ENCODE assay signal across 1 cellular context in genomic region chr7:30146127-30146612, GRCh38.
TF ChIP-seq lines count a peak whose summit lies in the region.

No MANE protein-coding gene starts in this region.

TF ChIP-seq in K562, 482 proteins besides CTCF, POLR2A, EP300 and RAD21 (continued from another document and continues in another):
- TF ChIP-seq, protein P1, sequence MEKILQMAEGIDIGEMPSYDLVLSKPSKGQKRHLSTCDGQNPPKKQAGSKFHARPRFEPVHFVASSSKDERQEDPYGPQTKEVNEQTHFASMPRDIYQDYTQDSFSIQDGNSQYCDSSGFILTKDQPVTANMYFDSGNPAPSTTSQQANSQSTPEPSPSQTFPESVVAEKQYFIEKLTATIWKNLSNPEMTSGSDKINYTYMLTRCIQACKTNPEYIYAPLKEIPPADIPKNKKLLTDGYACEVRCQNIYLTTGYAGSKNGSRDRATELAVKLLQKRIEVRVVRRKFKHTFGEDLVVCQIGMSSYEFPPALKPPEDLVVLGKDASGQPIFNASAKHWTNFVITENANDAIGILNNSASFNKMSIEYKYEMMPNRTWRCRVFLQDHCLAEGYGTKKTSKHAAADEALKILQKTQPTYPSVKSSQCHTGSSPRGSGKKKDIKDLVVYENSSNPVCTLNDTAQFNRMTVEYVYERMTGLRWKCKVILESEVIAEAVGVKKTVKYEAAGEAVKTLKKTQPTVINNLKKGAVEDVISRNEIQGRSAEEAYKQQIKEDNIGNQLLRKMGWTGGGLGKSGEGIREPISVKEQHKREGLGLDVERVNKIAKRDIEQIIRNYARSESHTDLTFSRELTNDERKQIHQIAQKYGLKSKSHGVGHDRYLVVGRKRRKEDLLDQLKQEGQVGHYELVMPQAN (IDR thresholded peaks at IDR 0.05; ENCODE audit: borderline replicate concordance): no peak
- TF ChIP-seq ZBTB9 (CRISPR knock-in tag; IDR thresholded peaks at IDR 0.05): 0 out of 2 replicates have a peak, but pooled peaks have one; percentile 63
- TF ChIP-seq, protein P2, sequence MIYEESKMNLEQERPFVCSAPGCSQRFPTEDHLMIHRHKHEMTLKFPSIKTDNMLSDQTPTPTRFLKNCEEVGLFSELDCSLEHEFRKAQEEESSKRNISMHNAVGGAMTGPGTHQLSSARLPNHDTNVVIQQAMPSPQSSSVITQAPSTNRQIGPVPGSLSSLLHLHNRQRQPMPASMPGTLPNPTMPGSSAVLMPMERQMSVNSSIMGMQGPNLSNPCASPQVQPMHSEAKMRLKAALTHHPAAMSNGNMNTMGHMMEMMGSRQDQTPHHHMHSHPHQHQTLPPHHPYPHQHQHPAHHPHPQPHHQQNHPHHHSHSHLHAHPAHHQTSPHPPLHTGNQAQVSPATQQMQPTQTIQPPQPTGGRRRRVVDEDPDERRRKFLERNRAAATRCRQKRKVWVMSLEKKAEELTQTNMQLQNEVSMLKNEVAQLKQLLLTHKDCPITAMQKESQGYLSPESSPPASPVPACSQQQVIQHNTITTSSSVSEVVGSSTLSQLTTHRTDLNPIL (CRISPR knock-in tag; IDR thresholded peaks at IDR 0.05): no peak
- TF ChIP-seq ZNF3 (CRISPR knock-in tag; IDR thresholded peaks at IDR 0.05): no peak
- no peak for TF ChIP-seq PTBP1 (IDR thresholded peaks at IDR 0.05; ENCODE audit: low read depth, low read length)
- TF ChIP-seq ZNF561 (CRISPR knock-in tag; conservative IDR thresholded peaks at IDR 0.05): no peak
- TF ChIP-seq THRA (IDR thresholded peaks at IDR 0.05): no peak
- no peak for TF ChIP-seq HMGXB4 (CRISPR knock-in tag; IDR thresholded peaks at IDR 0.05)
- no peak for TF ChIP-seq PHTF2 (CRISPR knock-in tag; IDR thresholded peaks at IDR 0.05)
- TF ChIP-seq GABPB1 (CRISPR knock-in tag; IDR thresholded peaks at IDR 0.05): no peak
- no peak for TF ChIP-seq RHOXF2B (CRISPR knock-in tag; conservative IDR thresholded peaks at IDR 0.05)
- no peak; the same call in 1 of the 2 replicates for TF ChIP-seq ZNF311 (CRISPR knock-in tag; IDR thresholded peaks at IDR 0.05)
- no peak for TF ChIP-seq BMI1 (IDR thresholded peaks at IDR 0.05; ENCODE audit: low read length)
- peak; percentile 65; the same call in 1 of the 2 replicates for TF ChIP-seq MEF2D (tag; conservative IDR thresholded peaks at IDR 0.05; ENCODE audit: low read depth)
- TF ChIP-seq HMG20B (CRISPR knock-in tag; IDR thresholded peaks at IDR 0.05): no peak
- TF ChIP-seq TAF1 (IDR thresholded peaks at IDR 0.05; ENCODE audit: control insufficient read depth, extremely low read depth, insufficient read depth, low read length, severe bottlenecking): no peak
- peak; percentile 94 for TF ChIP-seq NFE2 (IDR thresholded peaks at IDR 0.05; ENCODE audit: low read depth)
- peak; percentile 47 for TF ChIP-seq SMAD1 (IDR thresholded peaks at IDR 0.05; ENCODE audit: low read depth, low read length, partially characterized antibody)
- TF ChIP-seq PHF8 (IDR thresholded peaks at IDR 0.05; ENCODE audit: borderline replicate concordance, low read length): no peak
- TF ChIP-seq, protein P3, sequence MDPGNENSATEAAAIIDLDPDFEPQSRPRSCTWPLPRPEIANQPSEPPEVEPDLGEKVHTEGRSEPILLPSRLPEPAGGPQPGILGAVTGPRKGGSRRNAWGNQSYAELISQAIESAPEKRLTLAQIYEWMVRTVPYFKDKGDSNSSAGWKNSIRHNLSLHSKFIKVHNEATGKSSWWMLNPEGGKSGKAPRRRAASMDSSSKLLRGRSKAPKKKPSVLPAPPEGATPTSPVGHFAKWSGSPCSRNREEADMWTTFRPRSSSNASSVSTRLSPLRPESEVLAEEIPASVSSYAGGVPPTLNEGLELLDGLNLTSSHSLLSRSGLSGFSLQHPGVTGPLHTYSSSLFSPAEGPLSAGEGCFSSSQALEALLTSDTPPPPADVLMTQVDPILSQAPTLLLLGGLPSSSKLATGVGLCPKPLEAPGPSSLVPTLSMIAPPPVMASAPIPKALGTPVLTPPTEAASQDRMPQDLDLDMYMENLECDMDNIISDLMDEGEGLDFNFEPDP (CRISPR knock-in tag; IDR thresholded peaks at IDR 0.05): no peak
- TF ChIP-seq ASH1L (IDR thresholded peaks at IDR 0.05; ENCODE audit: borderline replicate concordance, low read depth, partially characterized antibody): no peak
- TF ChIP-seq, protein P4, sequence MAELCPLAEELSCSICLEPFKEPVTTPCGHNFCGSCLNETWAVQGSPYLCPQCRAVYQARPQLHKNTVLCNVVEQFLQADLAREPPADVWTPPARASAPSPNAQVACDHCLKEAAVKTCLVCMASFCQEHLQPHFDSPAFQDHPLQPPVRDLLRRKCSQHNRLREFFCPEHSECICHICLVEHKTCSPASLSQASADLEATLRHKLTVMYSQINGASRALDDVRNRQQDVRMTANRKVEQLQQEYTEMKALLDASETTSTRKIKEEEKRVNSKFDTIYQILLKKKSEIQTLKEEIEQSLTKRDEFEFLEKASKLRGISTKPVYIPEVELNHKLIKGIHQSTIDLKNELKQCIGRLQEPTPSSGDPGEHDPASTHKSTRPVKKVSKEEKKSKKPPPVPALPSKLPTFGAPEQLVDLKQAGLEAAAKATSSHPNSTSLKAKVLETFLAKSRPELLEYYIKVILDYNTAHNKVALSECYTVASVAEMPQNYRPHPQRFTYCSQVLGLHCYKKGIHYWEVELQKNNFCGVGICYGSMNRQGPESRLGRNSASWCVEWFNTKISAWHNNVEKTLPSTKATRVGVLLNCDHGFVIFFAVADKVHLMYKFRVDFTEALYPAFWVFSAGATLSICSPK (IDR thresholded peaks at IDR 0.05; ENCODE audit: borderline replicate concordance): no peak
- peak; percentile 86; the same call in 1 of the 2 replicates for TF ChIP-seq MTA3 (IDR thresholded peaks at IDR 0.05; ENCODE audit: borderline replicate concordance)
- peak; percentile 89 for TF ChIP-seq TCF3 (CRISPR knock-in tag; IDR thresholded peaks at IDR 0.05)
- TF ChIP-seq RFX5 (IDR thresholded peaks at IDR 0.05; ENCODE audit: low read depth, low read length): no peak
- TF ChIP-seq, protein P5, sequence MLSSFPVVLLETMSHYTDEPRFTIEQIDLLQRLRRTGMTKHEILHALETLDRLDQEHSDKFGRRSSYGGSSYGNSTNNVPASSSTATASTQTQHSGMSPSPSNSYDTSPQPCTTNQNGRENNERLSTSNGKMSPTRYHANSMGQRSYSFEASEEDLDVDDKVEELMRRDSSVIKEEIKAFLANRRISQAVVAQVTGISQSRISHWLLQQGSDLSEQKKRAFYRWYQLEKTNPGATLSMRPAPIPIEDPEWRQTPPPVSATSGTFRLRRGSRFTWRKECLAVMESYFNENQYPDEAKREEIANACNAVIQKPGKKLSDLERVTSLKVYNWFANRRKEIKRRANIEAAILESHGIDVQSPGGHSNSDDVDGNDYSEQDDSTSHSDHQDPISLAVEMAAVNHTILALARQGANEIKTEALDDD (IDR thresholded peaks at IDR 0.05): peak; percentile 49; the same call in 1 of the 2 replicates
- no peak for TF ChIP-seq PCBP1 (IDR thresholded peaks at IDR 0.05; ENCODE audit: low read depth, low read length, poor library complexity, severe bottlenecking)
- TF ChIP-seq NCOA4 (IDR thresholded peaks at IDR 0.05; ENCODE audit: partially characterized antibody): no peak
- TF ChIP-seq CXXC5 (CRISPR knock-in tag; IDR thresholded peaks at IDR 0.05): peak; percentile 58
- no peak for TF ChIP-seq PBX2 (CRISPR knock-in tag; IDR thresholded peaks at IDR 0.05; ENCODE audit: low read depth)
- peak; percentile 69 for TF ChIP-seq PBX2 (tag; conservative IDR thresholded peaks at IDR 0.05; ENCODE audit: low read depth)
- no peak for TF ChIP-seq ZNF184 (CRISPR knock-in tag; IDR thresholded peaks at IDR 0.05)
- peak; percentile 74 for TF ChIP-seq GATA2 (CRISPR knock-in tag; IDR thresholded peaks at IDR 0.05)
- TF ChIP-seq MAFK (IDR thresholded peaks at IDR 0.05; ENCODE audit: low read length): peak; percentile 58; the same call in 1 of the 2 replicates
- no peak for TF ChIP-seq ZNF583 (CRISPR knock-in tag; IDR thresholded peaks at IDR 0.05)
- TF ChIP-seq ZBTB8A (IDR thresholded peaks at IDR 0.05; ENCODE audit: partially characterized antibody): no peak
- peak; percentile 75 for TF ChIP-seq MTA2 (IDR thresholded peaks at IDR 0.05; ENCODE audit: low read depth)
- 0 out of 2 replicates have a peak, but pooled peaks have one; percentile 33 for TF ChIP-seq NBN (IDR thresholded peaks at IDR 0.05; ENCODE audit: low read depth)
- TF ChIP-seq SMAD4 (CRISPR knock-in tag; conservative IDR thresholded peaks at IDR 0.05): peak; percentile 76
- TF ChIP-seq, protein P6, sequence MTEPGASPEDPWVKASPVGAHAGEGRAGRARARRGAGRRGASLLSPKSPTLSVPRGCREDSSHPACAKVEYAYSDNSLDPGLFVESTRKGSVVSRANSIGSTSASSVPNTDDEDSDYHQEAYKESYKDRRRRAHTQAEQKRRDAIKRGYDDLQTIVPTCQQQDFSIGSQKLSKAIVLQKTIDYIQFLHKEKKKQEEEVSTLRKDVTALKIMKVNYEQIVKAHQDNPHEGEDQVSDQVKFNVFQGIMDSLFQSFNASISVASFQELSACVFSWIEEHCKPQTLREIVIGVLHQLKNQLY (CRISPR knock-in tag; conservative IDR thresholded peaks at IDR 0.05): no peak
- peak; percentile 97 for TF ChIP-seq DPF2 (IDR thresholded peaks at IDR 0.05)
- TF ChIP-seq ZNF197 (CRISPR knock-in tag; IDR thresholded peaks at IDR 0.05; ENCODE audit: low read depth): no peak
- TF ChIP-seq, protein P7, sequence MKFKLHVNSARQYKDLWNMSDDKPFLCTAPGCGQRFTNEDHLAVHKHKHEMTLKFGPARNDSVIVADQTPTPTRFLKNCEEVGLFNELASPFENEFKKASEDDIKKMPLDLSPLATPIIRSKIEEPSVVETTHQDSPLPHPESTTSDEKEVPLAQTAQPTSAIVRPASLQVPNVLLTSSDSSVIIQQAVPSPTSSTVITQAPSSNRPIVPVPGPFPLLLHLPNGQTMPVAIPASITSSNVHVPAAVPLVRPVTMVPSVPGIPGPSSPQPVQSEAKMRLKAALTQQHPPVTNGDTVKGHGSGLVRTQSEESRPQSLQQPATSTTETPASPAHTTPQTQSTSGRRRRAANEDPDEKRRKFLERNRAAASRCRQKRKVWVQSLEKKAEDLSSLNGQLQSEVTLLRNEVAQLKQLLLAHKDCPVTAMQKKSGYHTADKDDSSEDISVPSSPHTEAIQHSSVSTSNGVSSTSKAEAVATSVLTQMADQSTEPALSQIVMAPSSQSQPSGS (CRISPR knock-in tag; IDR thresholded peaks at IDR 0.05): no peak
- TF ChIP-seq ILK (tag; IDR thresholded peaks at IDR 0.05; ENCODE audit: borderline replicate concordance, low read depth): no peak
- no peak for TF ChIP-seq STAG1 (CRISPR knock-in tag; IDR thresholded peaks at IDR 0.05; ENCODE audit: borderline replicate concordance)
- TF ChIP-seq FOSL1 (tag; conservative IDR thresholded peaks at IDR 0.05): peak; percentile 91
- 0 out of 2 replicates have a peak, but pooled peaks have one; percentile 9 for TF ChIP-seq RB1 (IDR thresholded peaks at IDR 0.05; ENCODE audit: low read depth)
- peak; percentile 71 for TF ChIP-seq MAFF (IDR thresholded peaks at IDR 0.05; ENCODE audit: low read length)
- no peak for TF ChIP-seq ERF (CRISPR knock-in tag; IDR thresholded peaks at IDR 0.05)
